ENCODE assay signal across 1 cellular context in the genomic region with DNA sequence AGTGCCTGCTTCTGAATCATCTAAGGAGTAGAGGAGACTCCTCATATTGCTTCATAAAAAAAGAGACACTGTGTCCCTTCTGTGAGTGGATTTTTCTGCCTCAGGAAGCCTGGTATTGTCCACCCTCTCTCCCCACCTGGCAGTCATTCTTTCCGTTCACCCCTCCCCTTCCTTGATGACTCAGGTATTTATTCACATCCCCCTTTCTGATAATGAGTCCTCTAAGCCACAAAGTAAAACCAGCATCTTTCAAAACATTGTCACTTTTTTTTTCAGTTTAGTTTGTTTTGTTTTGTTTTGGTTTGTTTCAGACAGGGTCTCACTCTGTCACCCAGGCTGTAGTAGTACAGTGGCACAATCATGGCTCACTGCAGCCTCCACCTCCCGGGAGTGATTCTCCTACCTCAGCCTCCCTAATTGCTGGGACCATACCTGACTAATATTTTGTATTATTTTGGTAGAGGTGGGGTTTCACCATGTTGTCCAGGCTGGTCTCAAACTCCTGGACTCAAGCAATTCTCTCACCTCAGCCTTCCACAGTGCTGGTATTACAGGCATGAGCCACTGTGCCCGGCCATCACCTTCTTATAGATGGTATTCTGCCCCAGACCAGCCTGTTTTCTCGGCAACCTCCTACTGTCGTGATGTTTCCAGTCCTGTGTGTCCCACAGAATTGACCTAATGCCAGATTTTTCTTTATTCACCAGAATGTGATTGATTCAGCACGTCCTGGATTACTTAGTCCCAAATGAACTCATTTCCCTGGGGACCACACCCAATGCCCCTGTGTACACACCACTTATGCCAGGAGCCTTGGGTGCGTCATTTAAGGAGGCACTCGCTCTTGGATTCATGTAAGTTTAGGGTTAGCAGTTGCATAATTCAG.
TF ChIP-seq lines count a peak whose summit lies in the region.

No MANE protein-coding gene starts in this region.

TF ChIP-seq in SK-N-SH, 30 proteins besides CTCF, POLR2A, EP300 and RAD21 (continued from another document):
- TF ChIP-seq, protein P1, sequence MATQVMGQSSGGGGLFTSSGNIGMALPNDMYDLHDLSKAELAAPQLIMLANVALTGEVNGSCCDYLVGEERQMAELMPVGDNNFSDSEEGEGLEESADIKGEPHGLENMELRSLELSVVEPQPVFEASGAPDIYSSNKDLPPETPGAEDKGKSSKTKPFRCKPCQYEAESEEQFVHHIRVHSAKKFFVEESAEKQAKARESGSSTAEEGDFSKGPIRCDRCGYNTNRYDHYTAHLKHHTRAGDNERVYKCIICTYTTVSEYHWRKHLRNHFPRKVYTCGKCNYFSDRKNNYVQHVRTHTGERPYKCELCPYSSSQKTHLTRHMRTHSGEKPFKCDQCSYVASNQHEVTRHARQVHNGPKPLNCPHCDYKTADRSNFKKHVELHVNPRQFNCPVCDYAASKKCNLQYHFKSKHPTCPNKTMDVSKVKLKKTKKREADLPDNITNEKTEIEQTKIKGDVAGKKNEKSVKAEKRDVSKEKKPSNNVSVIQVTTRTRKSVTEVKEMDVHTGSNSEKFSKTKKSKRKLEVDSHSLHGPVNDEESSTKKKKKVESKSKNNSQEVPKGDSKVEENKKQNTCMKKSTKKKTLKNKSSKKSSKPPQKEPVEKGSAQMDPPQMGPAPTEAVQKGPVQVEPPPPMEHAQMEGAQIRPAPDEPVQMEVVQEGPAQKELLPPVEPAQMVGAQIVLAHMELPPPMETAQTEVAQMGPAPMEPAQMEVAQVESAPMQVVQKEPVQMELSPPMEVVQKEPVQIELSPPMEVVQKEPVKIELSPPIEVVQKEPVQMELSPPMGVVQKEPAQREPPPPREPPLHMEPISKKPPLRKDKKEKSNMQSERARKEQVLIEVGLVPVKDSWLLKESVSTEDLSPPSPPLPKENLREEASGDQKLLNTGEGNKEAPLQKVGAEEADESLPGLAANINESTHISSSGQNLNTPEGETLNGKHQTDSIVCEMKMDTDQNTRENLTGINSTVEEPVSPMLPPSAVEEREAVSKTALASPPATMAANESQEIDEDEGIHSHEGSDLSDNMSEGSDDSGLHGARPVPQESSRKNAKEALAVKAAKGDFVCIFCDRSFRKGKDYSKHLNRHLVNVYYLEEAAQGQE (IDR thresholded peaks at IDR 0.05; ENCODE audit: low read depth, low read length) = no peak
- no peak for TF ChIP-seq TEAD4 (IDR thresholded peaks at IDR 0.05; ENCODE audit: borderline replicate concordance, insufficient read depth)
- peak; percentile 39 for TF ChIP-seq JUND (IDR thresholded peaks at IDR 0.05)
